11 cellular contexts compared by ENCODE assay signal in genomic region chr15:64749999-64750657, GRCh38. TPM values are rescaled to one million over a fixed set of nuclear protein-coding genes. Genes with fewer than 3 reads are reported as not detected.
A peak's percentile ranks its signal among the peaks of the same experiment; 100 is the strongest.
DNase-seq lines count a peak whose midpoint lies in the region; ATAC-seq and TF ChIP-seq lines count a peak whose summit lies in the region.
"Had no signal": no experiment of that assay in that cellular context is flagged by ENCODE, and none has a peak within 500 bp of the region (broad histone marks: within the 10 kb centered on the region; RNA-seq: fewer than 3 reads in every experiment).

No MANE protein-coding gene starts in this region.

- in situ Hi-C loops in transverse colon (cut with MboI; ENCODE audit: low pct_ligation_motif_present in 1 of 4, low pct_unique_long_range_greater_than_20kb in 1 of 4, low sequenced_read_pairs in 3 of 4) = loop anchor here in 2 of 4 donors (10.0 to 25.0 kb wide), 2 partner anchors 55 to 162 kb away; partner anchors contain the start of gene ANKDD1A (in 1 of the 2)

- H3K36me3 ChIP-seq in transverse colon = no peaks in the 10 kb centered on the region

- intact Hi-C loops in transverse colon (cut with DNase I; ENCODE audit: low total_unique reads) = no loop called here

- TF ChIP-seq EP300 in transverse colon (IDR thresholded peaks at IDR 0.05; ENCODE audit: low read depth) = no peak

- TF ChIP-seq POLR2A in transverse colon (IDR thresholded peaks at IDR 0.05) = no peak

- peaks cover 3 to 28% (median 18%) of the 10 kb centered on the region in 4 donors for H3K4me1 ChIP-seq in transverse colon
- H3K4me1 ChIP-seq: parathyroid adenoma had no signal

- H3K27ac ChIP-seq in transverse colon = peak overlapping the region; percentile 60 to 85 (median 79)
- H3K27ac ChIP-seq: parathyroid adenoma had no signal

- peak; percentile 62 for DNase-seq in NCI-H82 (lab: John Stamatoyannopoulos, UW)
- DNase-seq in NCI-H82 treated with DMSO at 0.1 percent for 48 hours (lab: John Stamatoyannopoulos, UW; ENCODE audit: unreplicated experiment) = no peak
- peak; percentile 14 to 56 for DNase-seq in cardiac fibroblast (ENCODE audit: low read depth in 2 of 2)
- DNase-seq in iPS-NIHi11 (ENCODE audit: low spot score) = peak; percentile 74
- no peak for DNase-seq in transverse colon
- no peak for DNase-seq in C1 segment of cervical spinal cord (lab: John Stamatoyannopoulos, UW)
- DNase-seq in NCI-H1092 (lab: John Stamatoyannopoulos, UW) = no peak
- DNase-seq: activated CD4-positive, alpha-beta T cell treated with anti-CD3 and anti-CD28 coated beads for 4 hours; OCI-M1 had no signal

- WGBS in transverse colon (ENCODE audit: low coverage in 1 of 2), 2 donors = 64% methylated on average over 21 of the region's 21 CpGs; no CpG with 5 or more reads in 1 of the 2 donors

- no peaks in the 10 kb centered on the region for H3K27me3 ChIP-seq in transverse colon

- TF ChIP-seq CTCF in cardiac fibroblast (IDR thresholded peaks at IDR 0.05; ENCODE audit: low read depth, low read length) (no peak), transverse colon (IDR thresholded peaks at IDR 0.05) (no peak)

- H3K9me3 ChIP-seq in transverse colon = no peaks in the 10 kb centered on the region

- ATAC-seq in HG03135 (IDR thresholded peaks at IDR 0.05; ENCODE audit: unreplicated experiment) = no peak

- H3K4me3 ChIP-seq in cardiac fibroblast (replicated peaks in 1 of 2; ENCODE audit: low read depth in 2 of 2, low read length in 2 of 2) (no peak overlapping the region), transverse colon (no peak overlapping the region)

RNA-seq across cellular contexts. Expression of gene RBPMS2, which starts 25.3 kb away (rescaled TPM):
- 10 to 100 TPM in 2 of 4 donors, 1 to 10 TPM in 2; 4.4 to 27.7 (median 11.5) TPM for total RNA-seq in transverse colon

Comparison
In these comparisons a context has a peak if more than half of its experiments do, and no peak if none do; other contexts are left out.
1. DNase-seq: peak in NCI-H82 (single experiment), cardiac fibroblast (2 of 2) and iPS-NIHi11 (single experiment); none in NCI-H82 treated with DMSO at 0.1 percent for 48 hours (single experiment), transverse colon (single experiment), C1 segment of cervical spinal cord (0 of 14) and NCI-H1092 (single experiment).